In the genomic region with DNA sequence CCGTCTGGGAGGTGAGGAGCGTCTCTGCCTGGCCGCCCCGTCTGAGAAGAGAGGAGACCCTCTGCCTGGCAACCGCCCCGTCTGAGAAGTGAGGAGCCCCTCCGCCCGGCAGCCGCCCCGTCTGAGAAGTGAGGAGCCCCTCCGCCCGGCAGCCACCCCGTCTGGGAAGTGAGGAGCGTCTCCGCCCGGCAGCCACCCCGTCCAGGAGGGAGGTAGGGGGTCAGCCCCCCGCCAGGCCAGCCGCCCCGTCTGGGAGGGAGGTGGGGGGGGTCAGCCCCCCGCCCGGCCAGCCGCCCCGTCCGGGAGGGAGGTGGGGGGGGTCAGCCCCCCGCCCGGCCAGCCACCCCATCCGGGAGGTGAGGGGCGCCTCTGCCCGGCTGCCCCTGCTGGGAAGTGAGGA, we compare ENCODE assay signal across 2 cellular contexts.
DNase-seq lines count a peak whose midpoint lies in the region; TF ChIP-seq lines count a peak whose summit lies in the region.
"Not testable (repeated sequence)": the region's sequence is repeated elsewhere in the genome, so short reads cannot be mapped to it uniquely, and the experiment has no call there.

No MANE protein-coding gene starts in this region.

- not testable (repeated sequence) for BruUV-seq in Caco-2 (replicated peaks; lab: Mats Ljungman, UMichigan)

- not testable (repeated sequence) for H3K27me3 Mint-ChIP-seq in Caco-2 (ENCODE audit: insufficient read depth, unreplicated experiment); progenitor cell of endocrine pancreas

- H3K4me3 Mint-ChIP-seq in Caco-2 (ENCODE audit: unreplicated experiment); progenitor cell of endocrine pancreas (ENCODE audit: low read depth): not testable (repeated sequence)

- H3K27ac Mint-ChIP-seq in Caco-2 (ENCODE audit: unreplicated experiment) (peak overlapping the region; percentile 87), progenitor cell of endocrine pancreas (peak overlapping the region; percentile 73)

- H3K4me1 Mint-ChIP-seq in Caco-2 (ENCODE audit: low read depth, unreplicated experiment), result peaks cover 16% of the 10 kb centered on the region
- not testable (repeated sequence) for H3K4me1 Mint-ChIP-seq in progenitor cell of endocrine pancreas (ENCODE audit: low read depth)

- not testable (repeated sequence) for H3K36me3 ChIP-seq in Caco-2 (ENCODE audit: control insufficient read depth, insufficient read depth, low read length)

- H3K9me3 Mint-ChIP-seq in Caco-2 (ENCODE audit: unreplicated experiment) (peaks cover 21% of the 10 kb centered on the region), progenitor cell of endocrine pancreas (ENCODE audit: low read depth) (peaks cover 19% of the 10 kb centered on the region)

- H3K36me3 Mint-ChIP-seq in Caco-2 (ENCODE audit: insufficient read depth, unreplicated experiment), result peaks cover 47% of the 10 kb centered on the region
- H3K36me3 Mint-ChIP-seq in progenitor cell of endocrine pancreas (ENCODE audit: insufficient read depth), result peaks cover 15% of the 10 kb centered on the region

- not testable (repeated sequence) for DNase-seq in Caco-2; progenitor cell of endocrine pancreas (ENCODE audit: low spot score, unreplicated experiment)

- intact Hi-C loops in Caco-2 (cut with micrococcal nuclease; ENCODE audit: unreplicated experiment), result not testable (repeated sequence)

- POLR2A ChIA-PET in Caco-2 (lab: Charles Lee), result not testable (repeated sequence)

- H3K4me3 ChIP-seq in Caco-2 (ENCODE audit: low read depth, low read length), result not testable (repeated sequence)

- peaks cover 33% of the 10 kb centered on the region for H3K4me1 ChIP-seq in Caco-2

- H3K27me3 ChIP-seq in Caco-2 (replicated peaks; ENCODE audit: control insufficient read depth, insufficient read depth, low read length), result not testable (repeated sequence)

- CTCF ChIA-PET in Caco-2 (lab: Charles Lee), result not testable (repeated sequence)

- TF ChIP-seq CTCF in Caco-2 (IDR thresholded peaks at IDR 0.05; ENCODE audit: insufficient read depth in 1 of 2, low read depth in 1 of 2, low read length in 1 of 2, severe bottlenecking in 1 of 2, unreplicated experiment in 1 of 2); progenitor cell of endocrine pancreas (IDR thresholded peaks at IDR 0.05; ENCODE audit: unreplicated experiment): not testable (repeated sequence)

- peaks cover 18% of the 10 kb centered on the region for H3K9me3 ChIP-seq in Caco-2
